Comparison of ENCODE assay signal across 10 cellular contexts in the genomic region with DNA sequence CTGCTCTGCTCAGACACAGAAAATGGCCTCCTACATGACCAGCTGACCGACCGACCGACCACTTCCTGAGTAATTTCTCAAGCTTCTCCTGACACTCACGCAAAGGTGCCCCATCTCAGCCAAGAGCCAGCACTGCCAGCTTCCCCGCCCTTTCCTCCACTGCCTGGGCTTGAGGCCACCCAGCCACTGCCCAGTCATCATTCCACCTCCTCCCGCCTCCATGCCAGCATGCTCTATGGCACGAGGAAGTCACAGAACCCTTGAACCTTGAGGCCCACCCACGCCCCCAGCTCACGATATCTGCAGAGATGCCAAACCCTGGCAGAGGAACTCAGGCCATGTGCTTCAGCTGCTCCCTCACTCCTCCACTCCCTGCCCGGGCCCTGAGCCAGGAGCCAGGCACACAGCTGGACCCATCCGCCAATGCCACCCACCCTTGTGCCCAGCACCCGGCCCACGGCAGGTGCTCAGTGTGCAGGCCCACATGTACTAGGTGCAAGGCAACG. TPM values are rescaled to one million over a fixed set of nuclear protein-coding genes. Genes with fewer than 3 reads are reported as not detected.
DNase-seq lines count a peak whose midpoint lies in the region; ATAC-seq and TF ChIP-seq lines count a peak whose summit lies in the region.
"Had no signal": no experiment of that assay in that cellular context is flagged by ENCODE, and none has a peak within 500 bp of the region (broad histone marks: within the 10 kb centered on the region; RNA-seq: fewer than 3 reads in every experiment).

No MANE protein-coding gene starts in this region.

- ATAC-seq in mucosa of descending colon: peak; percentile 66
- no peak for ATAC-seq in GM21737 (IDR thresholded peaks at IDR 0.05; ENCODE audit: unreplicated experiment)
- ATAC-seq: Panc1 had no signal

- intact Hi-C loops in mucosa of descending colon (cut with DNase I, micrococcal nuclease): no loop called here

- no peaks in the 10 kb centered on the region for H3K36me3 Mint-ChIP-seq in nephron progenitor cell (ENCODE audit: low read depth)
- H3K36me3 Mint-ChIP-seq: activated naive CD4-positive, alpha-beta T cell treated with anti-CD3 and anti-CD28 coated beads, Interleukin-2, amount 50 U/mL, for 24 hours had no signal

- peak; percentile 73 for DNase-seq in AG20443 (ENCODE audit: low spot score)
- peak; percentile 67 for DNase-seq in M059J (ENCODE audit: low read depth)
- DNase-seq in cardiac fibroblast (ENCODE audit: low read depth in 2 of 2): peak; percentile 10 to 49
- peak in 2 of 3 donors; percentile 46 to 59 for DNase-seq in mucosa of descending colon
- DNase-seq in HPDE6-E6E7 (ENCODE audit: extremely low spot score): no peak
- DNase-seq in nephron progenitor cell: no peak
- DNase-seq in T-helper 9 cell: no peak

- peaks cover 14% of the 10 kb centered on the region for H3K27me3 Mint-ChIP-seq in nephron progenitor cell (ENCODE audit: low read depth, poor library complexity)
- H3K27me3 Mint-ChIP-seq: activated naive CD4-positive, alpha-beta T cell treated with anti-CD3 and anti-CD28 coated beads, Interleukin-2, amount 50 U/mL, for 24 hours had no signal

- no peaks in the 10 kb centered on the region for H3K4me1 ChIP-seq in mucosa of descending colon (ENCODE audit: low read depth)

- H3K4me3 ChIP-seq in cardiac fibroblast (replicated peaks in 1 of 2; ENCODE audit: low read depth in 2 of 2, low read length in 2 of 2): no peak overlapping the region
- no peak overlapping the region for H3K4me3 ChIP-seq in mucosa of descending colon

- no peaks in the 10 kb centered on the region for H3K9me3 ChIP-seq in mucosa of descending colon

- no peak overlapping the region for H3K27ac Mint-ChIP-seq in nephron progenitor cell
- H3K27ac Mint-ChIP-seq: activated naive CD4-positive, alpha-beta T cell treated with anti-CD3 and anti-CD28 coated beads, Interleukin-2, amount 50 U/mL, for 24 hours had no signal

- H3K36me3 ChIP-seq in mucosa of descending colon (ENCODE audit: low read depth): no peaks in the 10 kb centered on the region

- TF ChIP-seq CTCF in cardiac fibroblast (IDR thresholded peaks at IDR 0.05; ENCODE audit: low read depth, low read length): no peak
- no peak for TF ChIP-seq CTCF in mucosa of descending colon (IDR thresholded peaks at IDR 0.05)
- no peak for TF ChIP-seq CTCF in nephron progenitor cell (IDR thresholded peaks at IDR 0.05)

- H3K4me3 Mint-ChIP-seq in nephron progenitor cell: no peak overlapping the region
- H3K4me3 Mint-ChIP-seq: activated naive CD4-positive, alpha-beta T cell treated with anti-CD3 and anti-CD28 coated beads, Interleukin-2, amount 50 U/mL, for 24 hours had no signal

- peaks cover 56% of the 10 kb centered on the region for H3K4me1 Mint-ChIP-seq in nephron progenitor cell

- H3K9me3 Mint-ChIP-seq in nephron progenitor cell: no peaks in the 10 kb centered on the region
- H3K9me3 Mint-ChIP-seq: activated naive CD4-positive, alpha-beta T cell treated with anti-CD3 and anti-CD28 coated beads, Interleukin-2, amount 50 U/mL, for 24 hours had no signal

RNA-seq across cellular contexts. Expression of a gene that starts 14.0 kb away (rescaled TPM):
- total RNA-seq in M059J (2014; rRNA removed; shearing (Covaris generic)): 19.1 and 27.5 TPM in 2 replicates
- 10 to 100 TPM; 32.7 to 62.4 (median 37.7) TPM for total RNA-seq in mucosa of descending colon

RNA-seq across cellular contexts. Expression of a gene that starts 58.0 kb away (rescaled TPM):
- not detected in 2 replicates for total RNA-seq in M059J (2014; rRNA removed; shearing (Covaris generic))
- under 1 TPM in 1 of 3 donors, not detected in 2; 0.67 TPM for total RNA-seq in mucosa of descending colon

Comparison
In these comparisons a context has a peak if more than half of its experiments do, and no peak if none do; other contexts are left out.
1. DNase-seq: peak in AG20443 (single experiment), M059J (single experiment), cardiac fibroblast (2 of 2) and mucosa of descending colon (2 of 3); none in HPDE6-E6E7 (single experiment), nephron progenitor cell (single experiment) and T-helper 9 cell (single experiment).